In genomic region chr17:13941781-13942180, GRCh38 we compare ENCODE assay signal across 20 cellular contexts.
"Had no signal": no experiment of that assay in that cellular context is flagged by ENCODE, and none has a peak within 500 bp of the region (broad histone marks: within the 10 kb centered on the region; RNA-seq: fewer than 3 reads in every experiment).

No MANE protein-coding gene starts in this region.

- H3K4me1 ChIP-seq: left lung, lower lobe of right lung, right atrium auricular region, spleen, uterus had no signal

- H3K27ac Mint-ChIP-seq: natural killer cell; progenitor cell of endocrine pancreas; stimulated activated effector memory CD8-positive, alpha-beta T cell treated with anti-CD3 and anti-CD28 coated beads, Interleukin-12 subunit alpha, Interleukin-12 subunit beta, amount 100 ng/mL, for 72 hours; stimulated activated naive CD8-positive, alpha-beta T cell treated with anti-CD3 and anti-CD28 coated beads, Interleukin-15, Interleukin-2, amounts not matched to agents 100 ng/mL and 50 ng/mL, for 24 hours; type B pancreatic cell had no signal

- H3K4me3 Mint-ChIP-seq: natural killer cell; stimulated activated effector memory CD8-positive, alpha-beta T cell treated with anti-CD3 and anti-CD28 coated beads, Interleukin-12 subunit alpha, Interleukin-12 subunit beta, amount 100 ng/mL, for 72 hours; stimulated activated naive CD8-positive, alpha-beta T cell treated with anti-CD3 and anti-CD28 coated beads, Interleukin-15, Interleukin-2, amounts not matched to agents 100 ng/mL and 50 ng/mL, for 24 hours; type B pancreatic cell had no signal

- DNase-seq: hippocampal formation; kidney glomerular epithelial cell; left cardiac atrium; left lung; lower lobe of right lung; natural killer cell; ovary; small intestine; spleen; stimulated activated CD4-positive, alpha-beta T cell treated with anti-CD3 and anti-CD28 coated beads, Interleukin-4, amount 100 ng/mL, for 24 hours; stimulated activated naive CD4-positive, alpha-beta T cell; substantia nigra; uterus had no signal

- H3K36me3 ChIP-seq: left lung, lower lobe of right lung, ovary, right atrium auricular region, spleen, tibial nerve, uterus had no signal

- FAIRE-seq: small intestine had no signal

- H3K27me3 ChIP-seq: left lung, ovary, right atrium auricular region, spleen, tibial nerve, uterus had no signal

- H3K36me3 Mint-ChIP-seq: stimulated activated effector memory CD8-positive, alpha-beta T cell treated with anti-CD3 and anti-CD28 coated beads, Interleukin-12 subunit alpha, Interleukin-12 subunit beta, amount 100 ng/mL, for 72 hours; type B pancreatic cell had no signal

- H3K9me3 Mint-ChIP-seq: stimulated activated effector memory CD8-positive, alpha-beta T cell treated with anti-CD3 and anti-CD28 coated beads, Interleukin-12 subunit alpha, Interleukin-12 subunit beta, amount 100 ng/mL, for 72 hours had no signal

- ATAC-seq: left cardiac atrium; left lung; lower lobe of right lung; natural killer cell; sciatic nerve; stimulated activated effector memory CD8-positive, alpha-beta T cell treated with anti-CD3 and anti-CD28 coated beads, Interleukin-12 subunit alpha, Interleukin-12 subunit beta, amount 100 ng/mL, for 72 hours had no signal

- H3K9me3 ChIP-seq: ovary, uterus had no signal

- H3K4me1 Mint-ChIP-seq: natural killer cell; stimulated activated effector memory CD8-positive, alpha-beta T cell treated with anti-CD3 and anti-CD28 coated beads, Interleukin-12 subunit alpha, Interleukin-12 subunit beta, amount 100 ng/mL, for 72 hours had no signal

- H3K27me3 Mint-ChIP-seq: progenitor cell of endocrine pancreas; stimulated activated naive CD8-positive, alpha-beta T cell treated with anti-CD3 and anti-CD28 coated beads, Interleukin-15, Interleukin-2, amounts not matched to agents 100 ng/mL and 50 ng/mL, for 24 hours; type B pancreatic cell had no signal

- H3K4me3 ChIP-seq: left lung, lower lobe of right lung, ovary, right atrium auricular region, spleen, tibial nerve, uterus had no signal

- H3K27ac ChIP-seq: left lung, lower lobe of right lung, ovary, right atrium auricular region, spleen, tibial nerve, uterus had no signal
